In genomic region chr9:18371621-18372020, GRCh38 we compare ENCODE assay signal across 21 cellular contexts.
"Had no signal": no experiment of that assay in that cellular context is flagged by ENCODE, and none has a peak within 500 bp of the region (broad histone marks: within the 10 kb centered on the region; RNA-seq: fewer than 3 reads in every experiment).

No MANE protein-coding gene starts in this region.

- ATAC-seq: left cardiac atrium; naive thymus-derived CD4-positive, alpha-beta T cell had no signal

- H3K4me3 ChIP-seq: coronary artery, left ventricle myocardium inferior, lung, prostate gland, suprapubic skin, thyroid gland, upper lobe of left lung, vagina had no signal

- H3K9ac ChIP-seq: parathyroid adenoma had no signal

- H3K9me3 ChIP-seq: left ventricle myocardium inferior, prostate gland, suprapubic skin, thyroid gland, upper lobe of left lung, vagina had no signal

- H3K27me3 ChIP-seq: suprapubic skin, thyroid gland, upper lobe of left lung, vagina had no signal

- H3K36me3 ChIP-seq: left ventricle myocardium inferior, prostate gland, suprapubic skin, thyroid gland, upper lobe of left lung, vagina had no signal

- H2AFZ ChIP-seq: parathyroid adenoma had no signal

- DNase-seq: effector CD4-positive, alpha-beta T cell; endodermal cell; erythroblast; kidney; left cardiac atrium; left ventricle myocardium inferior; mesenchymal stem cell; midbrain; naive thymus-derived CD4-positive, alpha-beta T cell; nephron progenitor cell; small intestine; stimulated activated CD4-positive, alpha-beta T cell treated with anti-CD3 and anti-CD28 coated beads, Interleukin-12 subunit alpha, Interleukin-12 subunit beta, amount 100 ng/mL, for 4 hours; stimulated activated naive CD4-positive, alpha-beta T cell; thyroid gland; upper lobe of left lung had no signal

- H3K27ac ChIP-seq: coronary artery, left ventricle myocardium inferior, parathyroid adenoma, prostate gland, suprapubic skin, thyroid gland, upper lobe of left lung, vagina had no signal

- H3K4me1 ChIP-seq: left ventricle myocardium inferior, parathyroid adenoma, prostate gland, suprapubic skin, thyroid gland, upper lobe of left lung, vagina had no signal
